2 cellular contexts compared by ENCODE assay signal in the genomic region with DNA sequence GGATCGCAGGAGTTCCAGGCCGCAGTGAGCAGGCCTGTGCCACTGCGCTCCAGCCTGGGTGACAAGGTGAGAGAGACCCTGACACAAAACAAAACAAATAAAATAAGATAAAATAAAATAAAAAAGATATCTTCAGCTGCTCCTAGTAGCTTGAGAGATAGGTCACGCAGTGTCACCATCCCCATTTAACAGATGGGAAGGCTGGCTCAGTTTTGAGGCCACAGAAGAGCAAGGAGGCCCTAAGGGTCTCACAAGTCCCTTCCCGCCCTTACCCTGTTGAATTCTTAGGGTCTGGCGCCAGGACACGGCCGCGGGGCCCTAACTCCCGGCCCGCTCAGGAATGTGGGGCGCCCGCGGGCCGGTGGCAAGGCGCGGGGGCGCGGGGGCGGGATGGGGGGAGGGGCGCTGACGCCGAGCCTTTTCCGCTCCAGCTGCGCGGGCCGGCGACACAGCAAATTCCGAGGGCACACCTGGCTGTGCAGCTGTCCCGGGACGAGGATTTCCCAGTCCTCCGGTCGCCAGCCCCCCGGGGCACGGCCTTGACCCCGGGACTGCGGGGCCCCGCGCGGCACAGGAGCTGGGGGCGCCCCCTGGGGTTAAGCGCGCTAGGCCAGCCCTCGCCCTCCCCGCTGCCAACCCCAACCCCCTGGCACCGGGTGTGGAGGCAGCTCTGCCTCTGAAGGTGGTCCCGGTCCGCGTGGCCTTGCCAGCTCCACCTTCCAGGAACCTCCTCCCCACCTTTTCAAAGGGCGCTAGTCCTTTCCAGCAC.
TF ChIP-seq lines count a peak whose summit lies in the region.

No MANE protein-coding gene starts in this region.

TF ChIP-seq in GM12878, 131 proteins besides CTCF, POLR2A, EP300 and RAD21:
- no peak for TF ChIP-seq SIN3A (IDR thresholded peaks at IDR 0.05; ENCODE audit: low read depth, low read length)
- no peak for TF ChIP-seq SPI1 (IDR thresholded peaks at IDR 0.05; ENCODE audit: borderline replicate concordance, insufficient read depth, low read depth, low read length)
- TF ChIP-seq TCF12 (IDR thresholded peaks at IDR 0.05; ENCODE audit: low read depth, low read length): 0 out of 2 replicates have a peak, but pooled peaks have one; percentile 19
- TF ChIP-seq TCF3 (IDR thresholded peaks at IDR 0.05; ENCODE audit: borderline replicate concordance, insufficient read depth, low read depth, low read length): 0 out of 2 replicates have a peak, but pooled peaks have one; percentile 46
- TF ChIP-seq LARP7 (IDR thresholded peaks at IDR 0.05): no peak
- TF ChIP-seq, protein P1, sequence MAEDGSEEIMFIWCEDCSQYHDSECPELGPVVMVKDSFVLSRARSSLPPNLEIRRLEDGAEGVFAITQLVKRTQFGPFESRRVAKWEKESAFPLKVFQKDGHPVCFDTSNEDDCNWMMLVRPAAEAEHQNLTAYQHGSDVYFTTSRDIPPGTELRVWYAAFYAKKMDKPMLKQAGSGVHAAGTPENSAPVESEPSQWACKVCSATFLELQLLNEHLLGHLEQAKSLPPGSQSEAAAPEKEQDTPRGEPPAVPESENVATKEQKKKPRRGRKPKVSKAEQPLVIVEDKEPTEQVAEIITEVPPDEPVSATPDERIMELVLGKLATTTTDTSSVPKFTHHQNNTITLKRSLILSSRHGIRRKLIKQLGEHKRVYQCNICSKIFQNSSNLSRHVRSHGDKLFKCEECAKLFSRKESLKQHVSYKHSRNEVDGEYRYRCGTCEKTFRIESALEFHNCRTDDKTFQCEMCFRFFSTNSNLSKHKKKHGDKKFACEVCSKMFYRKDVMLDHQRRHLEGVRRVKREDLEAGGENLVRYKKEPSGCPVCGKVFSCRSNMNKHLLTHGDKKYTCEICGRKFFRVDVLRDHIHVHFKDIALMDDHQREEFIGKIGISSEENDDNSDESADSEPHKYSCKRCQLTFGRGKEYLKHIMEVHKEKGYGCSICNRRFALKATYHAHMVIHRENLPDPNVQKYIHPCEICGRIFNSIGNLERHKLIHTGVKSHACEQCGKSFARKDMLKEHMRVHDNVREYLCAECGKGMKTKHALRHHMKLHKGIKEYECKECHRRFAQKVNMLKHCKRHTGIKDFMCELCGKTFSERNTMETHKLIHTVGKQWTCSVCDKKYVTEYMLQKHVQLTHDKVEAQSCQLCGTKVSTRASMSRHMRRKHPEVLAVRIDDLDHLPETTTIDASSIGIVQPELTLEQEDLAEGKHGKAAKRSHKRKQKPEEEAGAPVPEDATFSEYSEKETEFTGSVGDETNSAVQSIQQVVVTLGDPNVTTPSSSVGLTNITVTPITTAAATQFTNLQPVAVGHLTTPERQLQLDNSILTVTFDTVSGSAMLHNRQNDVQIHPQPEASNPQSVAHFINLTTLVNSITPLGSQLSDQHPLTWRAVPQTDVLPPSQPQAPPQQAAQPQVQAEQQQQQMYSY (CRISPR knock-in tag; IDR thresholded peaks at IDR 0.05): no peak
- TF ChIP-seq SUPT20H (IDR thresholded peaks at IDR 0.05; ENCODE audit: borderline replicate concordance, control insufficient read depth, low read depth, low read length): no peak
- TF ChIP-seq SUZ12 (IDR thresholded peaks at IDR 0.05; ENCODE audit: unreplicated experiment): no peak
- TF ChIP-seq CHD4 (IDR thresholded peaks at IDR 0.05): no peak
- TF ChIP-seq RAD51 (IDR thresholded peaks at IDR 0.05): no peak

TF ChIP-seq in HEK293T, 16 proteins besides CTCF, POLR2A, EP300 and RAD21:
- TF ChIP-seq TARDBP (IDR thresholded peaks at IDR 0.05) (no peak), FOXM1 (IDR thresholded peaks at IDR 0.05; ENCODE audit: borderline replicate concordance) (no peak), SP1 (IDR thresholded peaks at IDR 0.05) (no peak), HDGF (IDR thresholded peaks at IDR 0.05; ENCODE audit: borderline replicate concordance) (no peak), SUZ12 (IDR thresholded peaks at IDR 0.05) (no peak)
